1 cellular context compared by ENCODE assay signal in the genomic region with DNA sequence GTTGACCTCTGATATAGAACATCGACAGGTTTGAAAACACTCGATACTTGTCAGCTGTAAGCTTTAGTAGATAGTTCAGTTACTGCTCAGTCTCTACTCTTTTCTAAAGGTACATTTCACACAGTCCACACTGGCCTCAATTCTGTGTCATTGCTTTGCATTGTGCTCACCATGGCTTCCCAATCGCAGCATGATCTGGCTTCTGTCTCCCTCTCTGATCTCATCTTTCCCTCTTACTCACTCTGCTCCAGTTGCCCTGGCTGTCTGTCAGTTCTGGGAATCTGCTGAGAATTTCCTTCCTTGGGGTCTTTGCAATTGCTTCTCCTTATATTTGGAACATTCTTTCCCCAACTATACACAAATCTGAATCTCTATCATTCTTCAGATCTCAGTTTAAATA.
TF ChIP-seq lines count a peak whose summit lies in the region.

No MANE protein-coding gene starts in this region.

TF ChIP-seq in H1, 55 proteins besides CTCF, POLR2A, EP300 and RAD21:
- TF ChIP-seq TAF7 (optimal IDR thresholded peaks at IDR 0.05; ENCODE audit: borderline replicate concordance, low read depth, low read length) (no peak), KDM4A (IDR thresholded peaks at IDR 0.05; ENCODE audit: low read depth, low read length, severe bottlenecking) (no peak), CHD2 (IDR thresholded peaks at IDR 0.05; ENCODE audit: low read length) (no peak), HDAC6 (IDR thresholded peaks at IDR 0.05; ENCODE audit: low read depth, low read length) (no peak), SIRT6 (IDR thresholded peaks at IDR 0.05; ENCODE audit: low read length) (no peak), NRF1 (IDR thresholded peaks at IDR 0.05; ENCODE audit: low read depth, low read length) (no peak), ATF2 (IDR thresholded peaks at IDR 0.05; ENCODE audit: low read length) (no peak), SP2 (IDR thresholded peaks at IDR 0.05; ENCODE audit: low read length) (no peak), GTF2F1 (IDR thresholded peaks at IDR 0.05; ENCODE audit: borderline replicate concordance, low read depth, low read length) (no peak), SRF (IDR thresholded peaks at IDR 0.05; ENCODE audit: low read depth, low read length) (no peak), TAF1 (IDR thresholded peaks at IDR 0.05; ENCODE audit: low read depth, low read length) (no peak), ATF3 (IDR thresholded peaks at IDR 0.05; ENCODE audit: insufficient read depth, low read depth, low read length) (no peak), TEAD4 (IDR thresholded peaks at IDR 0.05; ENCODE audit: low read depth, low read length) (no peak), YY1 (IDR thresholded peaks at IDR 0.05; ENCODE audit: low read depth, low read length) (no peak), CHD1 (IDR thresholded peaks at IDR 0.05; ENCODE audit: low read depth, low read length) (no peak), FOSL1 (IDR thresholded peaks at IDR 0.05; ENCODE audit: insufficient read depth, low read depth, low read length) (no peak), KDM1A (IDR thresholded peaks at IDR 0.05; ENCODE audit: borderline replicate concordance, low read length) (no peak), EZH2 (IDR thresholded peaks at IDR 0.05; ENCODE audit: low read depth, low read length, severe bottlenecking) (no peak), CREB1 (IDR thresholded peaks at IDR 0.05) (no peak)
- TF ChIP-seq, protein P1, sequence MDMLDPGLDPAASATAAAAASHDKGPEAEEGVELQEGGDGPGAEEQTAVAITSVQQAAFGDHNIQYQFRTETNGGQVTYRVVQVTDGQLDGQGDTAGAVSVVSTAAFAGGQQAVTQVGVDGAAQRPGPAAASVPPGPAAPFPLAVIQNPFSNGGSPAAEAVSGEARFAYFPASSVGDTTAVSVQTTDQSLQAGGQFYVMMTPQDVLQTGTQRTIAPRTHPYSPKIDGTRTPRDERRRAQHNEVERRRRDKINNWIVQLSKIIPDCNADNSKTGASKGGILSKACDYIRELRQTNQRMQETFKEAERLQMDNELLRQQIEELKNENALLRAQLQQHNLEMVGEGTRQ (IDR thresholded peaks at IDR 0.05; ENCODE audit: low read length), result no peak
